In the genomic region with DNA sequence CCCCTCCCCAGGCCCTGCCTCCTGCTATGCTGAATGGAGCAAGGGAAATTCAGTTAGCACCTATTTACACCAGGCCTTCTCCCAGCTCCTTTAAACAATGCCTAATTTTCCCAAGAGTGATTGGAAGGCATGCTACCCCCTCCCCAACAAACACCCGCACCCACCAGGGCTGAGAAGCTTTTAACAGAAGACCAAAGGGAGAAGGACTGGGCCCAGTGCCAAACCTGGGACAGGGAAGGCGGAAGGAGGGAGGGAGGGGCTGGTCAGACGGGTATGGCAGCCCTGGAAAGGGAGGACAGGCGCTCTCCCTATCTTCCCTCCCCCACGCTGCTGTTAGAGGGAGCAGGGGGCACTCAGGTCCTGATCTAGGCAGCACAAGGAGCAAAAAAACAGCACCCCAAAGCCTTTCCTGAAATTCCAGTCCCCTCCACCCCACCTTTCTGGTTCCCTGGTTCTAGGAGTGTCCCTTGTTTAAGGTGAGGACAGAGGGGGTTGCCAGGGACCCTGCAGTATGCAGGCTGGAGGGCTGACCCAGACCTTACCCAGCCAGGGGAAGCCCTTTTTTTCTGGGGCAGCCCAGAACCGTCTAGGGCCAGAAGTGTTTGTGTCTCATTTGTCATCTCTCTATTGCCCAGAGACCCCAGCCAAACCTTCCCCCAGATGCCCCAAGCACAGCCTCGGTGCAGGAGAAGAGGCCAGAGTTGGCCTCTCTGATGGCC, we compare ENCODE assay signal across 10 cellular contexts. TPM values are rescaled to one million over a fixed set of nuclear protein-coding genes. Genes with fewer than 3 reads are reported as not detected.
DNase-seq lines count a peak whose midpoint lies in the region; ATAC-seq, FAIRE-seq and TF ChIP-seq lines count a peak whose summit lies in the region.
"Had no signal": no experiment of that assay in that cellular context is flagged by ENCODE, and none has a peak within 500 bp of the region (broad histone marks: within the 10 kb centered on the region; RNA-seq: fewer than 3 reads in every experiment).

No MANE protein-coding gene starts in this region.

- H3K4me3 ChIP-seq in Panc1 (ENCODE audit: low read depth in 2 of 2, low read length in 2 of 2): no peak overlapping the region

- DNase-seq in NCI-H1436 (lab: John Stamatoyannopoulos, UW) (peak; percentile 39), NCI-H1436 treated with DMSO at 0.1 percent for 48 hours (lab: John Stamatoyannopoulos, UW) (no peak), Panc1 (ENCODE audit: low read depth, low spot score) (no peak), iPS-NIHi7 (ENCODE audit: extremely low spot score) (peak; percentile 64), type B pancreatic cell (ENCODE audit: extremely low spot score, unreplicated experiment) (no peak), frontal cortex (ENCODE audit: low spot score in 2 of 2) (no peak)
- no peak for DNase-seq in stimulated activated CD4-positive, alpha-beta T cell treated with anti-CD3 and anti-CD28 coated beads, Interleukin-4, amount 100 ng/mL, for 1 hour
- DNase-seq: activated naive CD4-positive, alpha-beta T cell treated with anti-CD3 and anti-CD28 coated beads, Interleukin-2, amount 10 ng/mL, durations not matched to agents 7 days and 5 days had no signal

- H3K27ac ChIP-seq in Panc1 (ENCODE audit: low read length): peak overlapping the region; percentile 81

- POLR2A ChIA-PET in Panc1 (lab: Charles Lee): interaction anchor here (0.6 to 1.0 kb wide), 3 partner anchors 19 to 45 kb away, joined by 3 read pairs; no protein-coding TSS in a partner anchor

- peak overlapping the region; percentile 94 for H3K27ac Mint-ChIP-seq in type B pancreatic cell
- H3K27ac Mint-ChIP-seq: activated naive CD4-positive, alpha-beta T cell treated with anti-CD3 and anti-CD28 coated beads, Interleukin-2, amount 10 ng/mL, durations not matched to agents 7 days and 5 days had no signal

- no TSS peak for BruUV-seq in Panc1 (replicated peaks; lab: Mats Ljungman, UMichigan)

- peaks cover 42% of the 10 kb centered on the region for H3K4me1 Mint-ChIP-seq in type B pancreatic cell (ENCODE audit: unreplicated experiment)

- H3K36me3 Mint-ChIP-seq in type B pancreatic cell: peaks cover 4% of the 10 kb centered on the region
- H3K36me3 Mint-ChIP-seq: activated naive CD4-positive, alpha-beta T cell treated with anti-CD3 and anti-CD28 coated beads, Interleukin-2, amount 10 ng/mL, durations not matched to agents 7 days and 5 days had no signal

- ATAC-seq in Panc1 (no peak), HG02623 (IDR thresholded peaks at IDR 0.05; ENCODE audit: unreplicated experiment) (no peak)

- TF ChIP-seq CTCF in Panc1 (IDR thresholded peaks at IDR 0.05): no peak
- no peak for TF ChIP-seq CTCF in type B pancreatic cell (conservative IDR thresholded peaks at IDR 0.05)

- no peak for FAIRE-seq in frontal cortex (lab: Jason Lieb, UNC)

- CTCF ChIA-PET in Panc1 (lab: Charles Lee): interaction anchor here (0.8 to 2.7 kb wide), 2 partner anchors 18 to 22 kb away, joined by 11 to 12 read pairs; no protein-coding TSS in a partner anchor

- H3K9me3 ChIP-seq in Panc1 (ENCODE audit: control insufficient read depth, insufficient read depth, low read depth, low read length): no peaks in the 10 kb centered on the region

- H3K36me3 ChIP-seq in Panc1 (ENCODE audit: control insufficient read depth, insufficient read depth, low read length): no peaks in the 10 kb centered on the region; the same call in 1 of the 2 replicates

- H3K4me3 Mint-ChIP-seq in type B pancreatic cell: peak overlapping the region; percentile 82
- H3K4me3 Mint-ChIP-seq: activated naive CD4-positive, alpha-beta T cell treated with anti-CD3 and anti-CD28 coated beads, Interleukin-2, amount 10 ng/mL, durations not matched to agents 7 days and 5 days; stimulated activated naive CD8-positive, alpha-beta T cell treated with anti-CD3 and anti-CD28 coated beads, Interleukin-15, Interleukin-2, amounts not matched to agents 100 ng/mL and 50 ng/mL, for 24 hours had no signal

- H3K4me1 ChIP-seq in Panc1 (ENCODE audit: control insufficient read depth, insufficient read depth, low read length): peaks cover 47% of the 10 kb centered on the region

- no peaks in the 10 kb centered on the region for H3K9me3 Mint-ChIP-seq in type B pancreatic cell
- H3K9me3 Mint-ChIP-seq: activated naive CD4-positive, alpha-beta T cell treated with anti-CD3 and anti-CD28 coated beads, Interleukin-2, amount 10 ng/mL, durations not matched to agents 7 days and 5 days; stimulated activated naive CD8-positive, alpha-beta T cell treated with anti-CD3 and anti-CD28 coated beads, Interleukin-15, Interleukin-2, amounts not matched to agents 100 ng/mL and 50 ng/mL, for 24 hours had no signal

- H3K27me3 ChIP-seq in Panc1 (ENCODE audit: control insufficient read depth, insufficient read depth, low read length): no peaks in the 10 kb centered on the region

- intact Hi-C loops in Panc1 (cut with micrococcal nuclease; ENCODE audit: unreplicated experiment): no loop called here

- H3K27me3 Mint-ChIP-seq in type B pancreatic cell: peaks cover 3% of the 10 kb centered on the region
- H3K27me3 Mint-ChIP-seq: stimulated activated naive CD8-positive, alpha-beta T cell treated with anti-CD3 and anti-CD28 coated beads, Interleukin-15, Interleukin-2, amounts not matched to agents 100 ng/mL and 50 ng/mL, for 24 hours had no signal

- in situ Hi-C loops in Panc1 (cut with HindIII; ENCODE audit: low pct_unique_long_range_greater_than_20kb, low sequenced_read_pairs): no loop called here

RNA-seq across cellular contexts. Expression of a gene that starts 2.4 kb away (rescaled TPM):
- total RNA-seq in Panc1 (2021; ENCODE audit: unreplicated experiment) (6,125 TPM), type B pancreatic cell (ENCODE audit: low replicate concordance) (768 and 2,227 TPM in 2 replicates), frontal cortex (not detected)
- polyA plus RNA-seq in Panc1 (2012; ENCODE audit: insufficient read length): 7,157 TPM

RNA-seq across cellular contexts. Expression of a gene that starts 41.7 kb away (rescaled TPM):
- total RNA-seq in Panc1 (2021; ENCODE audit: unreplicated experiment) (4,079 TPM), type B pancreatic cell (ENCODE audit: low replicate concordance) (480 and 1,293 TPM in 2 replicates), frontal cortex (2.4 TPM)
- 4,352 TPM for polyA plus RNA-seq in Panc1 (2012; ENCODE audit: insufficient read length)

RNA-seq across cellular contexts. Expression of a gene that starts 58.5 kb away (rescaled TPM):
- total RNA-seq in Panc1 (2021; ENCODE audit: unreplicated experiment): not detected
- polyA plus RNA-seq in Panc1 (2012; ENCODE audit: insufficient read length): not detected
- total RNA-seq in type B pancreatic cell (ENCODE audit: low replicate concordance): 14.7 and 29.1 TPM in 2 replicates
- total RNA-seq in frontal cortex: not detected

Comparison
In these comparisons a context has a peak if more than half of its experiments do, and no peak if none do; other contexts are left out.
1. DNase-seq: peak in NCI-H1436 (single experiment) and iPS-NIHi7 (single experiment); none in NCI-H1436 treated with DMSO at 0.1 percent for 48 hours (single experiment), Panc1 (single experiment), type B pancreatic cell (single experiment), frontal cortex (0 of 2) and stimulated activated CD4-positive, alpha-beta T cell treated with anti-CD3 and anti-CD28 coated beads, Interleukin-4, amount 100 ng/mL, for 1 hour (single experiment).
2. RNA of a gene that starts 2.4 kb away (total RNA-seq): 6,125 TPM in Panc1 (single experiment) and 768 to 2,227 TPM in type B pancreatic cell; not detected in frontal cortex (single experiment); every median in the first group is over 100 times any median in the second.
3. RNA of a gene that starts 41.7 kb away (total RNA-seq): 4,079 TPM in Panc1 (single experiment) and 480 to 1,293 TPM in type B pancreatic cell; 2.4 TPM in frontal cortex (single experiment); every median in the first group is over 100 times any median in the second.
4. RNA of a gene that starts 58.5 kb away (total RNA-seq): 14.7 to 29.1 TPM in type B pancreatic cell; not detected in Panc1 (single experiment) and not detected in frontal cortex (single experiment); every median in the first group is over 10 times any median in the second.